ENCODE assay signal across 11 cellular contexts in the genomic region with DNA sequence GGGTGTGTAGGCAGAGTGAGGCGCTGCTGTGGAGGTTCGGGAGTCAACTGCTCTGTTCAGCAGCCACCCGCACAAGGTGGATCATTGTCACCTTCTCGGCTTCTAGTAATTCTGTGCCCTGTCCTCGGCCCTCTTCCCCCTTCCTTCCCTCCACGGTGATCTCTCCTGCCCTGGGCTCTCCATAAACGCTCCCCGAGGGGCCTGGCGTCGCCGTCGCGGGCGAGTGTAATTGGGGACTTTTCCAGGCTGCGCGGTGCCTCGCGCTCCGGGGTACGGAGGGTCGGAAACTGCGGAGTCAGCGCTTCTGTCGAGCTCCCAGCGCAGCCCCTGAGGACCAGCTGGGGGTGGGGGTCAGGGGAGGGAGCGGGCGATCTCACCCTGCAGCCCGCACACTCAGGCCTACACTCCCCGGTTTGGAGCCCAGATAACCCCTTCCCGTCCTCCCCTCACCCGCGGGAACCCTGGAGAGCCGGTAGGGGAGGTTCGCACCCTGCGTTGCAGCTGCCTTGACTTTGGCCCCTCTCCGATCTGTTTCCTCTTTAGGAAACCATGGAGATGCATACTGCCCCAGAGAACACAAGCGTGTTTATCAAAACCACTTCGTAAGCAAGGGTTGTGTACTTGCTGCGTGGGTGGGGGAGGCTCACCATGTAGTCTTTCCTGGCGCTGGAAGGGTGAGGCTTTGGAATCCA.
DNase-seq lines count a peak whose midpoint lies in the region; ATAC-seq and TF ChIP-seq lines count a peak whose summit lies in the region.
"Had no signal": no experiment of that assay in that cellular context is flagged by ENCODE, and none has a peak within 500 bp of the region (broad histone marks: within the 10 kb centered on the region; RNA-seq: fewer than 3 reads in every experiment).

No MANE protein-coding gene starts in this region.

- intact Hi-C loops in activated CD4-positive, alpha-beta memory T cell treated with anti-CD3 and anti-CD28 coated beads for 36 hours (cut with micrococcal nuclease): no loop called here

- POLR2A ChIA-PET in activated CD4-positive, alpha-beta memory T cell treated with anti-CD3 and anti-CD28 coated beads for 36 hours (lab: Charles Lee): no interaction called here
- POLR2A ChIA-PET in activated CD4-positive, alpha-beta memory T cell treated with anti-CD3 and anti-CD28 coated beads, Interleukin-2, amount 10 ng/mL, durations not matched to agents 7 days and 5 days (lab: Charles Lee): no interaction called here

- TF ChIP-seq CTCF in mesothelial cell of epicardium (IDR thresholded peaks at IDR 0.05; ENCODE audit: unreplicated experiment): no peak
- no peak for TF ChIP-seq CTCF in thoracic aorta (IDR thresholded peaks at IDR 0.05)

- no peaks in the 10 kb centered on the region for H3K36me3 Mint-ChIP-seq in activated CD4-positive, alpha-beta memory T cell treated with anti-CD3 and anti-CD28 coated beads for 36 hours
- H3K36me3 Mint-ChIP-seq in activated CD4-positive, alpha-beta memory T cell treated with anti-CD3 and anti-CD28 coated beads, Interleukin-2, amount 10 ng/mL, durations not matched to agents 7 days and 5 days (ENCODE audit: low read depth): no peaks in the 10 kb centered on the region
- no peaks in the 10 kb centered on the region for H3K36me3 Mint-ChIP-seq in mesothelial cell of epicardium

- H3K9me3 Mint-ChIP-seq in activated CD4-positive, alpha-beta memory T cell treated with anti-CD3 and anti-CD28 coated beads for 36 hours: no peaks in the 10 kb centered on the region
- no peaks in the 10 kb centered on the region for H3K9me3 Mint-ChIP-seq in activated CD4-positive, alpha-beta memory T cell treated with anti-CD3 and anti-CD28 coated beads, Interleukin-2, amount 10 ng/mL, durations not matched to agents 7 days and 5 days
- no peaks in the 10 kb centered on the region for H3K9me3 Mint-ChIP-seq in mesothelial cell of epicardium
- H3K9me3 Mint-ChIP-seq: activated naive CD4-positive, alpha-beta T cell treated with anti-CD3 and anti-CD28 coated beads for 36 hours had no signal

- DNase-seq in activated CD4-positive, alpha-beta memory T cell treated with anti-CD3 and anti-CD28 coated beads for 36 hours: peak; percentile 13
- no peak for DNase-seq in activated CD4-positive, alpha-beta memory T cell treated with anti-CD3 and anti-CD28 coated beads, Interleukin-2, amount 10 ng/mL, durations not matched to agents 7 days and 5 days
- DNase-seq in mesothelial cell of epicardium (ENCODE audit: low spot score in 2 of 2, unreplicated experiment in 2 of 2) (peak in 1 of 2 experiments; percentile 42), thoracic aorta (ENCODE audit: low spot score) (no peak), C1 segment of cervical spinal cord (lab: John Stamatoyannopoulos, UW) (no peak), inferior parietal cortex (ENCODE audit: extremely low spot score) (no peak)
- DNase-seq: activated naive CD4-positive, alpha-beta T cell treated with anti-CD3 and anti-CD28 coated beads for 36 hours; NCI-H2081 treated with DMSO at 0.1 percent for 48 hours; SJCRH30 had no signal

- H3K4me3 ChIP-seq in duodenal mucosa (ENCODE audit: low read depth in 1 of 2, low read length in 2 of 2) (peak overlapping the region; percentile 31 to 32), thoracic aorta (peak overlapping the region; percentile 40)
- H3K4me3 ChIP-seq: SJCRH30 had no signal

- H3K27ac ChIP-seq in duodenal mucosa (ENCODE audit: low read depth, low read length) (no peak overlapping the region), thoracic aorta (no peak overlapping the region)
- H3K27ac ChIP-seq: SJCRH30 had no signal

- H3K9me3 ChIP-seq in duodenal mucosa (ENCODE audit: control insufficient read depth in 1 of 2, low read length in 2 of 2) (no peaks in the 10 kb centered on the region), thoracic aorta (no peaks in the 10 kb centered on the region)
- H3K9me3 ChIP-seq: SJCRH30 had no signal

- CTCF ChIA-PET in activated CD4-positive, alpha-beta memory T cell treated with anti-CD3 and anti-CD28 coated beads for 36 hours (lab: Charles Lee): no interaction called here
- CTCF ChIA-PET in activated CD4-positive, alpha-beta memory T cell treated with anti-CD3 and anti-CD28 coated beads, Interleukin-2, amount 10 ng/mL, durations not matched to agents 7 days and 5 days (lab: Charles Lee): no interaction called here

- ATAC-seq in thoracic aorta (ENCODE audit: insufficient number of reproducible peaks, low FRiP score, low read depth): no peak
- no peak for ATAC-seq in GM21515 (IDR thresholded peaks at IDR 0.05; ENCODE audit: unreplicated experiment)

- H3K27me3 ChIP-seq in duodenal mucosa (ENCODE audit: control insufficient read depth in 1 of 2, insufficient read depth in 2 of 2, low read length in 2 of 2) (peaks cover 17 to 18% of the 10 kb centered on the region in 2 donors), thoracic aorta (replicated peaks; ENCODE audit: insufficient read depth) (no peaks in the 10 kb centered on the region)

- peaks cover 65% of the 10 kb centered on the region for H3K27me3 Mint-ChIP-seq in activated CD4-positive, alpha-beta memory T cell treated with anti-CD3 and anti-CD28 coated beads for 36 hours
- H3K27me3 Mint-ChIP-seq in activated CD4-positive, alpha-beta memory T cell treated with anti-CD3 and anti-CD28 coated beads, Interleukin-2, amount 10 ng/mL, durations not matched to agents 7 days and 5 days: peaks cover 54% of the 10 kb centered on the region
- peaks cover 59% of the 10 kb centered on the region for H3K27me3 Mint-ChIP-seq in mesothelial cell of epicardium (ENCODE audit: low read depth)

- peaks cover 10 to 14% of the 10 kb centered on the region in 2 donors for H3K4me1 ChIP-seq in duodenal mucosa (ENCODE audit: control insufficient read depth in 1 of 2, insufficient read depth in 2 of 2, low read length in 2 of 2)
- H3K4me1 ChIP-seq in thoracic aorta (ENCODE audit: control insufficient read depth in 1 of 2, low read depth in 2 of 2): peaks cover 0 to 8% of the 10 kb centered on the region in 2 donors
- H3K4me1 ChIP-seq: SJCRH30 had no signal

- peaks cover 5% of the 10 kb centered on the region for H3K4me1 Mint-ChIP-seq in activated CD4-positive, alpha-beta memory T cell treated with anti-CD3 and anti-CD28 coated beads for 36 hours (ENCODE audit: low read depth)
- H3K4me1 Mint-ChIP-seq in activated CD4-positive, alpha-beta memory T cell treated with anti-CD3 and anti-CD28 coated beads, Interleukin-2, amount 10 ng/mL, durations not matched to agents 7 days and 5 days: peaks cover 4% of the 10 kb centered on the region
- peaks cover 22% of the 10 kb centered on the region for H3K4me1 Mint-ChIP-seq in mesothelial cell of epicardium

- H3K9ac ChIP-seq in duodenal mucosa (ENCODE audit: low read depth in 1 of 2, low read length in 2 of 2): no peak overlapping the region

- H3K27ac Mint-ChIP-seq in activated CD4-positive, alpha-beta memory T cell treated with anti-CD3 and anti-CD28 coated beads for 36 hours: no peak overlapping the region
- H3K27ac Mint-ChIP-seq in activated CD4-positive, alpha-beta memory T cell treated with anti-CD3 and anti-CD28 coated beads, Interleukin-2, amount 10 ng/mL, durations not matched to agents 7 days and 5 days: no peak overlapping the region
- H3K27ac Mint-ChIP-seq in mesothelial cell of epicardium: no peak overlapping the region
- H3K27ac Mint-ChIP-seq: activated naive CD4-positive, alpha-beta T cell treated with anti-CD3 and anti-CD28 coated beads for 36 hours had no signal

- H3K36me3 ChIP-seq in duodenal mucosa (ENCODE audit: control insufficient read depth in 1 of 2, insufficient read depth in 2 of 2, low read length in 2 of 2): no peaks in the 10 kb centered on the region
- H3K36me3 ChIP-seq in thoracic aorta: no peaks in the 10 kb centered on the region
- H3K36me3 ChIP-seq: SJCRH30 had no signal

- H3K4me3 Mint-ChIP-seq in activated CD4-positive, alpha-beta memory T cell treated with anti-CD3 and anti-CD28 coated beads for 36 hours: no peak overlapping the region
- H3K4me3 Mint-ChIP-seq in activated CD4-positive, alpha-beta memory T cell treated with anti-CD3 and anti-CD28 coated beads, Interleukin-2, amount 10 ng/mL, durations not matched to agents 7 days and 5 days: no peak overlapping the region
- peak overlapping the region; percentile 46 for H3K4me3 Mint-ChIP-seq in mesothelial cell of epicardium
- H3K4me3 Mint-ChIP-seq: activated naive CD4-positive, alpha-beta T cell treated with anti-CD3 and anti-CD28 coated beads for 36 hours had no signal
